Comparison of ENCODE assay signal across 8 cellular contexts in the genomic region with DNA sequence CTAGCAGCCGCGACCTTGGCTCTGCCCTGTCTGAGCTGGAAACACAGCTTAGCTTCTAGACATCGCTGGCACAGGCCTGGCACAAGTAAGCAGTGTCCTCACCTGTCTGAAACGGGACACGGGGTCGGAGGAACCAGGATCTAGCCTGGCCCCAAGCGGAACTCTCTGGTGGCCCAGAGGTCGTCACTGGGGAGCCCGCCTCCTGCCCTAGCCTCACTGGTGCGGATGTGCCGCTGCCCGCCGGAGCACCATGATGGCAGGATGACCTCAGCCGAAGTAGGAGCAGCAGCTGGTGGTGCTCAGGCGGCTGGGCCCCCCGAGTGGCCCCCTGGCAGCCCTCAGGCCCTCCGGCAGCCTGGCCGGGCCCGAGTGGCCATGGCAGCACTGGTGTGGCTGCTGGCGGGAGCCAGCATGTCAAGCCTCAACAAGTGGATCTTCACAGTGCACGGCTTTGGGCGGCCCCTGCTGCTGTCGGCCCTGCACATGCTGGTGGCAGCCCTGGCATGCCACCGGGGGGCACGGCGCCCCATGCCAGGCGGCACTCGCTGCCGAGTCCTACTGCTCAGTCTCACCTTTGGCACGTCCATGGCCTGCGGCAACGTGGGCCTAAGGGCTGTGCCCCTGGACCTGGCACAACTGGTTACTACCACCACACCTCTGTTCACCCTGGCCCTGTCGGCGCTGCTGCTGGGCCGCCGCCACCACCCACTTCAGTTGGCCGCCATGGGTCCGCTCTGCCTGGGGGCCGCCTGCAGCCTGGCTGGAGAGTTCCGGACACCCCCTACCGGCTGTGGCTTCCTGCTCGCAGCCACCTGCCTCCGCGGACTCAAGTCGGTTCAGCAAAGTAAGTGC. TPM values are rescaled to one million over a fixed set of nuclear protein-coding genes. Genes with fewer than 3 reads are reported as not detected.
A peak's percentile ranks its signal among the peaks of the same experiment; 100 is the strongest.
DNase-seq lines count a peak whose midpoint lies in the region; ATAC-seq and TF ChIP-seq lines count a peak whose summit lies in the region.

No MANE protein-coding gene starts in this region.

- no peak for TF ChIP-seq POLR2A in gastroesophageal sphincter (IDR thresholded peaks at IDR 0.05)

- H3K9me3 Mint-ChIP-seq in activated T-cell treated with anti-CD3 and anti-CD28 coated beads, Interleukin-2, amount 50 U/mL, for 4 hours = no peaks in the 10 kb centered on the region

- intact Hi-C loops in sciatic nerve (cut with DNase I) = no loop called here

- H3K4me3 Mint-ChIP-seq in activated T-cell treated with anti-CD3 and anti-CD28 coated beads, Interleukin-2, amount 50 U/mL, for 4 hours = peak overlapping the region; percentile 88

- H3K9ac ChIP-seq in BLaER1 = peak overlapping the region; percentile 80

- DNase-seq in HuH-7 (ENCODE audit: low spot score) (peak; percentile 78), osteoblast (ENCODE audit: insufficient read length, low spot score, missing footprints) (peak; percentile 87), sciatic nerve (ENCODE audit: low spot score) (no peak), NOMO-1 treated with DMSO at 0.1 percent for 48 hours (lab: John Stamatoyannopoulos, UW; ENCODE audit: unreplicated experiment) (no peak)
- DNase-seq in activated T-cell treated with anti-CD3 and anti-CD28 coated beads, Interleukin-2, amount 50 U/mL, for 4 hours = peak; percentile 15

- no peaks in the 10 kb centered on the region for H3K27me3 ChIP-seq in BLaER1
- no peaks in the 10 kb centered on the region for H3K27me3 ChIP-seq in gastroesophageal sphincter
- H3K27me3 ChIP-seq in osteoblast (ENCODE audit: insufficient read depth, low read length) = no peaks in the 10 kb centered on the region

- 8 to 34% methylated on average over 2 to 12 of the region's 45 CpGs for WGBS in gastroesophageal sphincter (ENCODE audit: low coverage in 1 of 2), 2 donors

- H3K36me3 ChIP-seq in BLaER1 (peaks cover 7% of the 10 kb centered on the region; the same call in 1 of the 2 replicates), gastroesophageal sphincter (no peaks in the 10 kb centered on the region), osteoblast (ENCODE audit: insufficient read depth, low read length) (no peaks in the 10 kb centered on the region)

- H3K27ac ChIP-seq in BLaER1 = peak overlapping the region; percentile 74
- peak overlapping the region; percentile 77 to 95 (median 94) for H3K27ac ChIP-seq in gastroesophageal sphincter
- peak overlapping the region; percentile 86 for H3K27ac ChIP-seq in osteoblast (ENCODE audit: low read depth, low read length)

- H4K20me1 ChIP-seq in BLaER1 (no peaks in the 10 kb centered on the region), osteoblast (ENCODE audit: insufficient read depth, low read length) (peaks cover 9% of the 10 kb centered on the region)

- TF ChIP-seq CTCF in gastroesophageal sphincter (IDR thresholded peaks at IDR 0.05) (no peak), osteoblast (IDR thresholded peaks at IDR 0.05; ENCODE audit: extremely low read depth, low read depth, low read length) (no peak)

- H3K36me3 Mint-ChIP-seq in activated T-cell treated with anti-CD3 and anti-CD28 coated beads, Interleukin-2, amount 50 U/mL, for 4 hours (ENCODE audit: insufficient read depth) = peaks cover 5% of the 10 kb centered on the region

- H3K79me2 ChIP-seq in osteoblast (ENCODE audit: insufficient read depth, low read length) = peaks cover 48% of the 10 kb centered on the region

- H2AFZ ChIP-seq in osteoblast (ENCODE audit: low read length) = peak overlapping the region; percentile 96

- peaks cover 23% of the 10 kb centered on the region for H3K4me1 Mint-ChIP-seq in activated T-cell treated with anti-CD3 and anti-CD28 coated beads, Interleukin-2, amount 50 U/mL, for 4 hours (ENCODE audit: low read depth)

- no peak for TF ChIP-seq EP300 in gastroesophageal sphincter (IDR thresholded peaks at IDR 0.05)

- H3K4me2 ChIP-seq in BLaER1 = peak overlapping the region; percentile 98
- H3K4me2 ChIP-seq in osteoblast (ENCODE audit: insufficient read depth, low read length) = peak overlapping the region; percentile 98

- no peaks in the 10 kb centered on the region for H3K27me3 Mint-ChIP-seq in activated T-cell treated with anti-CD3 and anti-CD28 coated beads, Interleukin-2, amount 50 U/mL, for 4 hours (ENCODE audit: low read depth)

- H3K4me1 ChIP-seq in BLaER1 (peaks cover 37% of the 10 kb centered on the region), gastroesophageal sphincter (peaks cover 0 to 58% (median 28%) of the 10 kb centered on the region in 3 donors), osteoblast (ENCODE audit: insufficient read depth, low read length) (peaks cover 29% of the 10 kb centered on the region)

- peak; percentile 2 to 5 for ATAC-seq in activated T-cell treated with anti-CD3 and anti-CD28 coated beads, Interleukin-2, amount 50 U/mL, for 4 hours
- no peak for ATAC-seq in gastroesophageal sphincter
- ATAC-seq in sciatic nerve = no peak
- no peak for ATAC-seq in HG02870 (IDR thresholded peaks at IDR 0.05; ENCODE audit: unreplicated experiment)

- peaks cover 19% of the 10 kb centered on the region for H3K9me3 ChIP-seq in BLaER1
- H3K9me3 ChIP-seq in gastroesophageal sphincter = no peaks in the 10 kb centered on the region
- no peaks in the 10 kb centered on the region for H3K9me3 ChIP-seq in osteoblast (ENCODE audit: low read depth, low read length)

- H3K4me3 ChIP-seq in BLaER1 = peak overlapping the region; percentile 76
- peak overlapping the region; percentile 70 to 80 for H3K4me3 ChIP-seq in gastroesophageal sphincter
- H3K4me3 ChIP-seq in osteoblast (ENCODE audit: insufficient read depth, low read length) = peak overlapping the region; percentile 89

RNA-seq across cellular contexts. Expression of gene SLC35E4, which starts 0.9 kb away (rescaled TPM):
- total RNA-seq in activated T-cell treated with anti-CD3 and anti-CD28 coated beads, Interleukin-2, amount 50 U/mL, for 4 hours = 10 to 100 TPM in 1 of 3 donors, 1 to 10 TPM in 2; 7.3 to 10.9 (median 8.9) TPM
- total RNA-seq in gastroesophageal sphincter (10 to 100 TPM in 3 of 4 donors, 1 to 10 TPM in 1; 6.5 to 13.5 (median 10.9) TPM), osteoblast (13.0 TPM in 2 replicates), sciatic nerve (3.4 TPM)

RNA-seq across cellular contexts. Expression of gene TCN2, which starts 29.5 kb away (rescaled TPM):
- under 1 TPM in 2 of 3 donors, not detected in 1; 0.26 to 0.46 TPM for total RNA-seq in activated T-cell treated with anti-CD3 and anti-CD28 coated beads, Interleukin-2, amount 50 U/mL, for 4 hours
- total RNA-seq in gastroesophageal sphincter = 10 to 100 TPM; 14.2 to 42.7 (median 33.3) TPM
- total RNA-seq in osteoblast = 13.6 and 18.8 TPM in 2 replicates
- total RNA-seq in sciatic nerve = 21.6 TPM

RNA-seq across cellular contexts. Expression of gene DUSP18, which starts 31.2 kb away (rescaled TPM):
- total RNA-seq in activated T-cell treated with anti-CD3 and anti-CD28 coated beads, Interleukin-2, amount 50 U/mL, for 4 hours = 1 to 10 TPM; 7.0 to 8.9 (median 7.8) TPM
- total RNA-seq in gastroesophageal sphincter (10 to 100 TPM in 2 of 4 donors, 1 to 10 TPM in 2; 6.5 to 13.2 (median 8.7) TPM), osteoblast (14.1 and 17.1 TPM in 2 replicates), sciatic nerve (12.3 TPM)

RNA-seq across cellular contexts. Expression of gene PES1, which starts 44.7 kb away (rescaled TPM):
- total RNA-seq in activated T-cell treated with anti-CD3 and anti-CD28 coated beads, Interleukin-2, amount 50 U/mL, for 4 hours = 100 to 1,000 TPM; 312 to 373 (median 336) TPM
- total RNA-seq in gastroesophageal sphincter (10 to 100 TPM; 35.5 to 48.9 (median 39.8) TPM), osteoblast (61.6 and 64.8 TPM in 2 replicates), sciatic nerve (46.6 TPM)

RNA-seq across cellular contexts. Expression of gene OSBP2, which starts 58.2 kb away (rescaled TPM):
- total RNA-seq in activated T-cell treated with anti-CD3 and anti-CD28 coated beads, Interleukin-2, amount 50 U/mL, for 4 hours = 1 to 10 TPM; 1.2 to 1.3 (median 1.3) TPM
- total RNA-seq in gastroesophageal sphincter (1 to 10 TPM in 3 of 4 donors, under 1 TPM in 1; 0.35 to 3.5 (median 1.8) TPM), osteoblast (4.3 and 6.8 TPM in 2 replicates), sciatic nerve (12.0 TPM)

Comparison
In these comparisons a context has a peak if more than half of its experiments do, and no peak if none do; other contexts are left out.
1. DNase-seq: peak in HuH-7 (single experiment), activated T-cell treated with anti-CD3 and anti-CD28 coated beads, Interleukin-2, amount 50 U/mL, for 4 hours (single experiment) and osteoblast (single experiment); none in sciatic nerve (single experiment) and NOMO-1 treated with DMSO at 0.1 percent for 48 hours (single experiment).
2. ATAC-seq: peak in activated T-cell treated with anti-CD3 and anti-CD28 coated beads, Interleukin-2, amount 50 U/mL, for 4 hours (2 of 2); none in gastroesophageal sphincter (single experiment), sciatic nerve (single experiment) and HG02870 (single experiment).
3. RNA of gene TCN2, which starts 29.5 kb away (total RNA-seq): 14.2 to 42.7 TPM in gastroesophageal sphincter, 21.6 TPM in sciatic nerve (single experiment) and 13.6 to 18.8 TPM in osteoblast; 0.26 to 0.46 TPM in activated T-cell treated with anti-CD3 and anti-CD28 coated beads, Interleukin-2, amount 50 U/mL, for 4 hours; every median in the first group is over 10 times any median in the second.
4. Peak in every context shown above with its lines, with median percentiles within 50 percentile points of each other: H3K27ac ChIP-seq and H3K4me3 ChIP-seq.